ENCODE assay signal across 28 cellular contexts in genomic region chr2:201172279-201172678, GRCh38.
"Had no signal": no experiment of that assay in that cellular context is flagged by ENCODE, and none has a peak within 500 bp of the region (broad histone marks: within the 10 kb centered on the region; RNA-seq: fewer than 3 reads in every experiment).

No MANE protein-coding gene starts in this region.

- H3K4me3 Mint-ChIP-seq: activated CD8-positive, alpha-beta T cell treated with anti-CD3 and anti-CD28 coated beads, Interleukin-2, amount 10 ng/mL, durations not matched to agents 7 days and 5 days; activated naive CD8-positive, alpha-beta T cell treated with anti-CD3 and anti-CD28 coated beads for 36 hours; effector memory CD8-positive, alpha-beta T cell; nephron; stimulated activated naive B cell treated with anti-CD40 and anti-IgM and Interleukin-4, amounts not matched to agents 10 μg/mL and 1 μg/mL and 100 μg/mL, for 72 hours; T-cell; T-helper 2 cell treated with Interferon-gamma antibody and Interleukin-4, amounts not matched to agents 5 μg/mL and 100 μg/mL, for 36 hours had no signal

- ATAC-seq: activated CD8-positive, alpha-beta T cell treated with anti-CD3 and anti-CD28 coated beads, Interleukin-2, amount 10 ng/mL, durations not matched to agents 7 days and 5 days; effector memory CD8-positive, alpha-beta T cell; left lung; sciatic nerve; T-cell had no signal

- H3K27me3 Mint-ChIP-seq: activated naive CD8-positive, alpha-beta T cell treated with anti-CD3 and anti-CD28 coated beads for 36 hours; effector memory CD8-positive, alpha-beta T cell; stimulated activated naive B cell treated with anti-CD40 and anti-IgM and Interleukin-4, amounts not matched to agents 10 μg/mL and 1 μg/mL and 100 μg/mL, for 72 hours; T-cell had no signal

- H3K9me3 Mint-ChIP-seq: T-helper 2 cell treated with Interferon-gamma antibody and Interleukin-4, amounts not matched to agents 5 μg/mL and 100 μg/mL, for 36 hours had no signal

- DNase-seq: activated CD4-positive, alpha-beta T cell treated with anti-CD3 and anti-CD28 coated beads for 1 hour; activated CD4-positive, alpha-beta T cell treated with anti-CD3 and anti-CD28 coated beads, Interleukin-2, amount 50 U/mL, for 1 hour; activated CD8-positive, alpha-beta T cell treated with anti-CD3 and anti-CD28 coated beads, Interleukin-2, amount 10 ng/mL, durations not matched to agents 7 days and 5 days; activated naive CD4-positive, alpha-beta T cell treated with Interleukin-2 at 50 U/mL for 16 hours; activated naive CD8-positive, alpha-beta T cell treated with anti-CD3 and anti-CD28 coated beads for 36 hours; activated T-cell treated with anti-CD3 and anti-CD28 coated beads, Interleukin-2, amount 50 U/mL, for 1 hour; amniotic stem cell; colonic mucosa; dorsolateral prefrontal cortex; effector memory CD8-positive, alpha-beta T cell; esophagus squamous epithelium; heart left ventricle; islet precursor cell; left lung; nucleus accumbens; stimulated activated CD4-positive, alpha-beta T cell treated with anti-CD3 and anti-CD28 coated beads, Interleukin-15, amount 100 ng/mL, for 24 hours; stimulated activated naive B cell treated with anti-CD40 and anti-IgM and Interleukin-4, amounts not matched to agents 10 μg/mL and 1 μg/mL and 100 μg/mL, for 72 hours; T-cell; transverse colon; uterus; WERI-Rb-1 had no signal

- H3K4me3 ChIP-seq: breast epithelium, colonic mucosa, dorsolateral prefrontal cortex, esophagus squamous epithelium, heart left ventricle, left lung, lung, smooth muscle cell, transverse colon, uterus had no signal

- H3K9me3 ChIP-seq: breast epithelium, colonic mucosa, transverse colon had no signal

- H3K27ac ChIP-seq: breast epithelium, colonic mucosa, dorsolateral prefrontal cortex, esophagus squamous epithelium, heart left ventricle, left lung, transverse colon, uterus, WERI-Rb-1 had no signal

- H3K4me1 Mint-ChIP-seq: nephron had no signal

- H3K27ac Mint-ChIP-seq: activated CD8-positive, alpha-beta T cell treated with anti-CD3 and anti-CD28 coated beads, Interleukin-2, amount 10 ng/mL, durations not matched to agents 7 days and 5 days; activated naive CD8-positive, alpha-beta T cell treated with anti-CD3 and anti-CD28 coated beads for 36 hours; effector memory CD8-positive, alpha-beta T cell; nephron; T-helper 2 cell treated with Interferon-gamma antibody and Interleukin-4, amounts not matched to agents 5 μg/mL and 100 μg/mL, for 36 hours had no signal

- H3K27me3 ChIP-seq: breast epithelium, colonic mucosa, dorsolateral prefrontal cortex, esophagus squamous epithelium, heart left ventricle, left lung, transverse colon, uterus had no signal

- H3K36me3 ChIP-seq: breast epithelium, colonic mucosa, uterus, WERI-Rb-1 had no signal

- FAIRE-seq: TTC549 had no signal

- H3K4me2 ChIP-seq: smooth muscle cell had no signal

- H3K4me1 ChIP-seq: breast epithelium, colonic mucosa, uterus had no signal
